In genomic region chr3:160446522-160447056, GRCh38 we compare ENCODE assay signal across 18 cellular contexts. TPM values are rescaled to one million over a fixed set of nuclear protein-coding genes. Genes with fewer than 3 reads are reported as not detected.
DNase-seq lines count a peak whose midpoint lies in the region; ATAC-seq and TF ChIP-seq lines count a peak whose summit lies in the region.
"Had no signal": no experiment of that assay in that cellular context is flagged by ENCODE, and none has a peak within 500 bp of the region (broad histone marks: within the 10 kb centered on the region; RNA-seq: fewer than 3 reads in every experiment).

No MANE protein-coding gene starts in this region.

- TF ChIP-seq CTCF in HFFc6 (IDR thresholded peaks at IDR 0.05), result no peak
- no peak for TF ChIP-seq CTCF in nephron progenitor cell (IDR thresholded peaks at IDR 0.05)
- no peak for TF ChIP-seq CTCF in Peyer's patch (IDR thresholded peaks at IDR 0.05)

- H3K27me3 ChIP-seq in BLaER1 (no peaks in the 10 kb centered on the region), Peyer's patch (no peaks in the 10 kb centered on the region)
- H3K27me3 ChIP-seq: BE2C, SJCRH30 had no signal

- TF ChIP-seq POLR2A in Peyer's patch (IDR thresholded peaks at IDR 0.05), result no peak

- H3K27me3 Mint-ChIP-seq in HFFc6 (ENCODE audit: insufficient read depth) (no peaks in the 10 kb centered on the region; the same call in 1 of the 2 replicates), nephron progenitor cell (ENCODE audit: low read depth, poor library complexity) (no peaks in the 10 kb centered on the region)
- no peaks in the 10 kb centered on the region for H3K27me3 Mint-ChIP-seq in activated T-helper 1 cell treated with anti-CD3 and anti-CD28 coated beads, Interleukin-12 subunit alpha, Interleukin-12 subunit beta, Interleukin-2, Interleukin-4 antibody, amounts not matched to agents 30 ng/mL and 10 ng/mL and 1 ng/mL, durations not matched to agents 14 hours and 24 hours and 36 hours (ENCODE audit: insufficient read depth)
- H3K27me3 Mint-ChIP-seq in stimulated activated naive B cell treated with anti-CD40 and anti-IgM and Interleukin-4, amounts not matched to agents 10 μg/mL and 1 μg/mL and 100 μg/mL, for 72 hours, result no peaks in the 10 kb centered on the region
- H3K27me3 Mint-ChIP-seq: activated naive CD8-positive, alpha-beta T cell had no signal

- intact Hi-C loops in activated T-helper 1 cell treated with anti-CD3 and anti-CD28 coated beads, Interleukin-12 subunit alpha, Interleukin-12 subunit beta, Interleukin-2, Interleukin-4 antibody, amounts not matched to agents 30 ng/mL and 10 ng/mL and 1 ng/mL, durations not matched to agents 14 hours and 24 hours and 36 hours (cut with micrococcal nuclease), result loop anchor here (5.0 kb wide), 1 partner anchor 776 kb away; the partner anchor contains the start of gene NMD3

- H3K36me3 ChIP-seq in BLaER1, result peaks cover 36% of the 10 kb centered on the region
- no peaks in the 10 kb centered on the region for H3K36me3 ChIP-seq in Peyer's patch
- H3K36me3 ChIP-seq: left lung, prostate gland had no signal

- H3K9me3 Mint-ChIP-seq in HFFc6, result no peaks in the 10 kb centered on the region
- peaks cover 5% of the 10 kb centered on the region for H3K9me3 Mint-ChIP-seq in activated T-helper 1 cell treated with anti-CD3 and anti-CD28 coated beads, Interleukin-12 subunit alpha, Interleukin-12 subunit beta, Interleukin-2, Interleukin-4 antibody, amounts not matched to agents 30 ng/mL and 10 ng/mL and 1 ng/mL, durations not matched to agents 14 hours and 24 hours and 36 hours
- H3K9me3 Mint-ChIP-seq in nephron progenitor cell, result peaks cover 59% of the 10 kb centered on the region
- peaks cover 4 to 7% of the 10 kb centered on the region in 2 donors for H3K9me3 Mint-ChIP-seq in stimulated activated naive B cell treated with anti-CD40 and anti-IgM and Interleukin-4, amounts not matched to agents 10 μg/mL and 1 μg/mL and 100 μg/mL, for 72 hours

- H3K4me3 Mint-ChIP-seq in HFFc6 (peak overlapping the region; percentile 96; the same call in 1 of the 2 replicates), nephron progenitor cell (peak overlapping the region; percentile 68)
- H3K4me3 Mint-ChIP-seq in activated T-helper 1 cell treated with anti-CD3 and anti-CD28 coated beads, Interleukin-12 subunit alpha, Interleukin-12 subunit beta, Interleukin-2, Interleukin-4 antibody, amounts not matched to agents 30 ng/mL and 10 ng/mL and 1 ng/mL, durations not matched to agents 14 hours and 24 hours and 36 hours, result peak overlapping the region; percentile 71
- H3K4me3 Mint-ChIP-seq in stimulated activated naive B cell treated with anti-CD40 and anti-IgM and Interleukin-4, amounts not matched to agents 10 μg/mL and 1 μg/mL and 100 μg/mL, for 72 hours, result no peak overlapping the region

- H3K4me1 ChIP-seq in BLaER1 (peaks cover 25% of the 10 kb centered on the region), Peyer's patch (peaks cover 0 to 7% (median 0%) of the 10 kb centered on the region in 4 donors)
- H3K4me1 ChIP-seq: prostate gland had no signal

- H3K36me3 Mint-ChIP-seq in HFFc6 (ENCODE audit: low read depth) (peaks cover 45% of the 10 kb centered on the region), nephron progenitor cell (ENCODE audit: low read depth) (peaks cover 67% of the 10 kb centered on the region)
- H3K36me3 Mint-ChIP-seq in activated T-helper 1 cell treated with anti-CD3 and anti-CD28 coated beads, Interleukin-12 subunit alpha, Interleukin-12 subunit beta, Interleukin-2, Interleukin-4 antibody, amounts not matched to agents 30 ng/mL and 10 ng/mL and 1 ng/mL, durations not matched to agents 14 hours and 24 hours and 36 hours (ENCODE audit: low read depth), result peaks cover 39% of the 10 kb centered on the region
- H3K36me3 Mint-ChIP-seq in stimulated activated naive B cell treated with anti-CD40 and anti-IgM and Interleukin-4, amounts not matched to agents 10 μg/mL and 1 μg/mL and 100 μg/mL, for 72 hours, result peaks cover 30 to 38% of the 10 kb centered on the region in 2 donors

- H3K4me1 Mint-ChIP-seq in HFFc6 (ENCODE audit: low read depth) (peaks cover 69% of the 10 kb centered on the region), nephron progenitor cell (peaks cover 35% of the 10 kb centered on the region)
- H3K4me1 Mint-ChIP-seq in activated T-helper 1 cell treated with anti-CD3 and anti-CD28 coated beads, Interleukin-12 subunit alpha, Interleukin-12 subunit beta, Interleukin-2, Interleukin-4 antibody, amounts not matched to agents 30 ng/mL and 10 ng/mL and 1 ng/mL, durations not matched to agents 14 hours and 24 hours and 36 hours (ENCODE audit: low read depth), result peaks cover 56% of the 10 kb centered on the region
- peaks cover 15 to 27% of the 10 kb centered on the region in 2 donors for H3K4me1 Mint-ChIP-seq in stimulated activated naive B cell treated with anti-CD40 and anti-IgM and Interleukin-4, amounts not matched to agents 10 μg/mL and 1 μg/mL and 100 μg/mL, for 72 hours

- H3K27ac Mint-ChIP-seq in HFFc6 (peak overlapping the region; percentile 48; the same call in 1 of the 2 replicates), nephron progenitor cell (peak overlapping the region; percentile 54)
- H3K27ac Mint-ChIP-seq in activated T-helper 1 cell treated with anti-CD3 and anti-CD28 coated beads, Interleukin-12 subunit alpha, Interleukin-12 subunit beta, Interleukin-2, Interleukin-4 antibody, amounts not matched to agents 30 ng/mL and 10 ng/mL and 1 ng/mL, durations not matched to agents 14 hours and 24 hours and 36 hours, result no peak overlapping the region
- H3K27ac Mint-ChIP-seq in stimulated activated naive B cell treated with anti-CD40 and anti-IgM and Interleukin-4, amounts not matched to agents 10 μg/mL and 1 μg/mL and 100 μg/mL, for 72 hours, result no peak overlapping the region
- H3K27ac Mint-ChIP-seq: activated naive CD8-positive, alpha-beta T cell had no signal

- peaks cover 21% of the 10 kb centered on the region; the same call in 1 of the 2 replicates for H3K9me3 ChIP-seq in BLaER1
- H3K9me3 ChIP-seq in Peyer's patch, result no peaks in the 10 kb centered on the region
- H3K9me3 ChIP-seq: left lung, prostate gland, SJCRH30 had no signal

- no peaks in the 10 kb centered on the region for H4K20me1 ChIP-seq in BLaER1

- H3K9ac ChIP-seq in BLaER1, result no peak overlapping the region

- H3K4me3 ChIP-seq in BLaER1 (no peak overlapping the region), Peyer's patch (no peak overlapping the region)
- H3K4me3 ChIP-seq: left lung, prostate gland had no signal

- no peak overlapping the region for H3K27ac ChIP-seq in BLaER1
- H3K27ac ChIP-seq in Peyer's patch, result no peak overlapping the region
- H3K27ac ChIP-seq: left lung, prostate gland, SJCRH30 had no signal

- H3K4me2 ChIP-seq in BLaER1, result peak overlapping the region; percentile 34; the same call in 1 of the 2 replicates

- ATAC-seq in HG03139 (IDR thresholded peaks at IDR 0.05; ENCODE audit: unreplicated experiment), result no peak
- no peak for ATAC-seq in stimulated activated naive B cell treated with anti-CD40 and anti-IgM and Interleukin-4, amounts not matched to agents 10 μg/mL and 1 μg/mL and 100 μg/mL, for 72 hours (replicated peaks)
- ATAC-seq: left lung had no signal

- DNase-seq in HFFc6, result no peak
- DNase-seq in activated T-helper 1 cell treated with anti-CD3 and anti-CD28 coated beads, Interleukin-12 subunit alpha, Interleukin-12 subunit beta, Interleukin-2, Interleukin-4 antibody, amounts not matched to agents 30 ng/mL and 10 ng/mL and 1 ng/mL, durations not matched to agents 14 hours and 24 hours and 36 hours (ENCODE audit: low spot score), result no peak
- DNase-seq in nephron progenitor cell, result no peak
- no peak for DNase-seq in Peyer's patch
- DNase-seq in NCI-H187 (lab: John Stamatoyannopoulos, UW), result no peak
- DNase-seq in stimulated activated naive B cell treated with anti-CD40 and anti-IgM and Interleukin-4, amounts not matched to agents 10 μg/mL and 1 μg/mL and 100 μg/mL, for 72 hours, result no peak
- DNase-seq: BE2C; DMS53; effector memory CD4-positive, alpha-beta T cell; hypothalamus; left lung; NCI-H1436; SJCRH30; stimulated activated CD4-positive, alpha-beta T cell treated with anti-CD3 and anti-CD28 coated beads, Interleukin-12 subunit alpha, Interleukin-12 subunit beta, amount 100 ng/mL, for 4 hours had no signal

RNA-seq across cellular contexts. Expression of gene TRIM59, which starts 3.0 kb away (rescaled TPM):
- 10 to 100 TPM; 30.9 to 50.2 (median 40.7) TPM for total RNA-seq in HFFc6 (2021; fragmentation: NEBNext Ultra II Directional; extraction: Animal tissue kit (Norgen Biotek cat#: 25700))
- 33.1 and 33.2 TPM in 2 replicates for total RNA-seq in activated T-helper 1 cell treated with anti-CD3 and anti-CD28 coated beads, Interleukin-12 subunit alpha, Interleukin-12 subunit beta, Interleukin-2, Interleukin-4 antibody, amounts not matched to agents 30 ng/mL and 10 ng/mL and 1 ng/mL, durations not matched to agents 14 hours and 24 hours and 36 hours
- total RNA-seq in Peyer's patch, result 1 to 10 TPM; 1.7 to 6.7 (median 4.1) TPM

RNA-seq across cellular contexts. Expression of gene SMC4, which starts 47.1 kb away (rescaled TPM):
- 100 to 1,000 TPM in 5 of 6 experiments, 10 to 100 TPM in 1; 58.2 to 116 (median 106) TPM for total RNA-seq in HFFc6 (2021; fragmentation: NEBNext Ultra II Directional; extraction: Animal tissue kit (Norgen Biotek cat#: 25700))
- total RNA-seq in activated T-helper 1 cell treated with anti-CD3 and anti-CD28 coated beads, Interleukin-12 subunit alpha, Interleukin-12 subunit beta, Interleukin-2, Interleukin-4 antibody, amounts not matched to agents 30 ng/mL and 10 ng/mL and 1 ng/mL, durations not matched to agents 14 hours and 24 hours and 36 hours, result 163 and 164 TPM in 2 replicates
- total RNA-seq in Peyer's patch, result 100 to 1,000 TPM in 1 of 4 donors, 10 to 100 TPM in 3; 34.3 to 123 (median 50.8) TPM

RNA-seq across cellular contexts. Expression of gene IFT80, which starts 47.6 kb away (rescaled TPM):
- total RNA-seq in HFFc6 (2021; fragmentation: NEBNext Ultra II Directional; extraction: Animal tissue kit (Norgen Biotek cat#: 25700)), result 10 to 100 TPM; 23.4 to 28.1 (median 24.6) TPM
- total RNA-seq in activated T-helper 1 cell treated with anti-CD3 and anti-CD28 coated beads, Interleukin-12 subunit alpha, Interleukin-12 subunit beta, Interleukin-2, Interleukin-4 antibody, amounts not matched to agents 30 ng/mL and 10 ng/mL and 1 ng/mL, durations not matched to agents 14 hours and 24 hours and 36 hours, result 14.0 and 14.8 TPM in 2 replicates
- total RNA-seq in Peyer's patch, result 10 to 100 TPM; 10.5 to 35.5 (median 15.4) TPM

Comparison
In these comparisons a context has a peak if more than half of its experiments do, and no peak if none do; other contexts are left out.
1. H3K27ac Mint-ChIP-seq: peak in HFFc6 (single experiment) and nephron progenitor cell (single experiment); none in activated T-helper 1 cell treated with anti-CD3 and anti-CD28 coated beads, Interleukin-12 subunit alpha, Interleukin-12 subunit beta, Interleukin-2, Interleukin-4 antibody, amounts not matched to agents 30 ng/mL and 10 ng/mL and 1 ng/mL, durations not matched to agents 14 hours and 24 hours and 36 hours (single experiment) and stimulated activated naive B cell treated with anti-CD40 and anti-IgM and Interleukin-4, amounts not matched to agents 10 μg/mL and 1 μg/mL and 100 μg/mL, for 72 hours (single experiment).
2. H3K4me3 Mint-ChIP-seq: peak in HFFc6 (single experiment), activated T-helper 1 cell treated with anti-CD3 and anti-CD28 coated beads, Interleukin-12 subunit alpha, Interleukin-12 subunit beta, Interleukin-2, Interleukin-4 antibody, amounts not matched to agents 30 ng/mL and 10 ng/mL and 1 ng/mL, durations not matched to agents 14 hours and 24 hours and 36 hours (single experiment) and nephron progenitor cell (single experiment); none in stimulated activated naive B cell treated with anti-CD40 and anti-IgM and Interleukin-4, amounts not matched to agents 10 μg/mL and 1 μg/mL and 100 μg/mL, for 72 hours (0 of 2).